ENCODE assay signal across 8 cellular contexts in genomic region chr2:237674731-237675276, GRCh38. TPM values are rescaled to one million over a fixed set of nuclear protein-coding genes. Genes with fewer than 3 reads are reported as not detected.
DNase-seq lines count a peak whose midpoint lies in the region; ATAC-seq and TF ChIP-seq lines count a peak whose summit lies in the region.

No MANE protein-coding gene starts in this region.

- peak; percentile 79 for ATAC-seq in HG03342 (IDR thresholded peaks at IDR 0.05; ENCODE audit: unreplicated experiment)

- H3K27me3 ChIP-seq in neuron (ENCODE audit: insufficient read depth, low read length) = no peaks in the 10 kb centered on the region
- no peaks in the 10 kb centered on the region for H3K27me3 ChIP-seq in testis

- H3K36me3 ChIP-seq in neuron (ENCODE audit: insufficient read depth, low read length) (no peaks in the 10 kb centered on the region), testis (ENCODE audit: low read depth, missing control alignments) (no peaks in the 10 kb centered on the region)

- H3K9me3 ChIP-seq in neuron (ENCODE audit: low read length) (no peaks in the 10 kb centered on the region), testis (no peaks in the 10 kb centered on the region)

- TF ChIP-seq CTCF in AG10803 (conservative IDR thresholded peaks at IDR 0.05; ENCODE audit: low read length) (no peak), fibroblast of pulmonary artery (IDR thresholded peaks at IDR 0.05; ENCODE audit: low read length, missing control alignments) (no peak), testis (IDR thresholded peaks at IDR 0.05) (peak in 1 of 3 experiments; percentile 18)

- peak overlapping the region; percentile 19 for H2AFZ ChIP-seq in neuron (ENCODE audit: low read depth, low read length)

- WGBS in testis, 2 donors = 27 to 40% methylated on average over 17 of the region's 17 CpGs

- H3K4me1 ChIP-seq in neuron (ENCODE audit: insufficient read depth, low read length) (peaks cover 25% of the 10 kb centered on the region), testis (peaks cover 19% of the 10 kb centered on the region)

- intact Hi-C loops in testis (cut with DNase I; ENCODE audit: low total_unique reads) = loop anchor here (10.0 kb wide), 1 partner anchor 70 kb away; no protein-coding TSS in a partner anchor

- peak; percentile 78 for DNase-seq in AG10803 (ENCODE audit: low read depth)
- peak; percentile 84 for DNase-seq in OCI-M1 (lab: John Stamatoyannopoulos, UW)
- peak; percentile 77 to 82 for DNase-seq in activated T-cell treated with anti-CD3 and anti-CD28 coated beads, Interleukin-2, amount 50 U/mL, for 48 hours
- peak; percentile 93 for DNase-seq in fibroblast of pulmonary artery (ENCODE audit: low read depth)
- peak; percentile 85 for DNase-seq in testis

- H3K4me3 ChIP-seq in AG10803 (ENCODE audit: low read length) (peak overlapping the region; percentile 29), fibroblast of pulmonary artery (replicated peaks; ENCODE audit: low read depth, low read length) (no peak overlapping the region), neuron (ENCODE audit: low read length) (peak overlapping the region; percentile 38), testis (no peak overlapping the region)

- TF ChIP-seq POLR2A in GM19193 (IDR thresholded peaks at IDR 0.05; ENCODE audit: extremely low read depth, insufficient read depth, insufficient read length) (peak; percentile 29), testis (IDR thresholded peaks at IDR 0.05) (no peak)

- peak overlapping the region in 1 of 2 donors; percentile 42 for H3K27ac ChIP-seq in testis

RNA-seq across cellular contexts. Expression of gene LRRFIP1, which starts 47.4 kb away (rescaled TPM):
- total RNA-seq in testis = 10 to 100 TPM; 25.5 to 33.5 TPM
- polyA plus RNA-seq in testis (ENCODE audit: insufficient read depth, low read depth, low replicate concordance) = 17.4 TPM

Comparison
In these comparisons a context has a peak if more than half of its experiments do, and no peak if none do; other contexts are left out.
1. H3K4me3 ChIP-seq: peak in AG10803 (single experiment) and neuron (single experiment); none in fibroblast of pulmonary artery (single experiment) and testis (0 of 2).
2. Peak in every context shown above with its lines, with median percentiles within 50 percentile points of each other: DNase-seq.